18 cellular contexts compared by ENCODE assay signal in the genomic region with DNA sequence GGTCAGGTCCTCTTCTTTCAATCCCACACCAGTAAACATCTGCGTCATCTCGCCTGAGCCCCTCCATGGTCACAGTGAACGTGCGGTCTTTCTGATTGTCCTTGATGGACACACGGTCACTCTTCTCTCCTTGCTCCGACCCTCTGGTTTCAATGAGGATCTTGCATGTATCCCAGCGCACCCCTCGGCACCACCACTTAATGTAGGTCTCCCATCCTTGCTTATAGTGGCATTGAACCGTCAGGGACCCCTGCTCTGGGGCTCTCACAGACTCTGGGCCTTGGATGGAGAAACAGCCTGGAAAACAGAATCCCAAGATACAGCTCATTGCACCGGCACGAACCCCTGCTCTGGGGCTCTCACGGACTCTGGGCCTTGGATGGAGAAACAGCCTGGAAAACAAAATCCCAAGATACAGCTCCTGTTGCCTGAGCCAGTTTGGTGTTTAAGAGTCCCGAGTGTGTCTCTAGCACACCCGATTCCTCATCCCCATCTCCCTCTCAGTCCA. TPM values are rescaled to one million over a fixed set of nuclear protein-coding genes. Genes with fewer than 3 reads are reported as not detected.
"Had no signal": no experiment of that assay in that cellular context is flagged by ENCODE, and none has a peak within 500 bp of the region (broad histone marks: within the 10 kb centered on the region; RNA-seq: fewer than 3 reads in every experiment).

No MANE protein-coding gene starts in this region.

- ATAC-seq: gastroesophageal sphincter; naive thymus-derived CD8-positive, alpha-beta T cell; stimulated activated naive CD8-positive, alpha-beta T cell treated with anti-CD3 and anti-CD28 coated beads, Interleukin-15, Interleukin-2, amounts not matched to agents 100 U/mL and 50 U/mL, for 24 hours had no signal

- H3K9me3 Mint-ChIP-seq: activated naive CD8-positive, alpha-beta T cell treated with anti-CD3 and anti-CD28 coated beads for 36 hours; memory B cell had no signal

- H3K4me3 Mint-ChIP-seq: activated naive CD8-positive, alpha-beta T cell treated with anti-CD3 and anti-CD28 coated beads for 36 hours; brain; memory B cell; naive thymus-derived CD8-positive, alpha-beta T cell; T-helper 2 cell treated with Interferon-gamma antibody and Interleukin-4, amounts not matched to agents 5 μg/mL and 100 μg/mL, for 36 hours had no signal

- H3K27ac Mint-ChIP-seq: activated naive CD8-positive, alpha-beta T cell treated with anti-CD3 and anti-CD28 coated beads for 36 hours; brain; memory B cell; naive thymus-derived CD8-positive, alpha-beta T cell; T-helper 2 cell treated with Interferon-gamma antibody and Interleukin-4, amounts not matched to agents 5 μg/mL and 100 μg/mL, for 36 hours had no signal

- H3K4me1 Mint-ChIP-seq: brain had no signal

- H3K36me3 Mint-ChIP-seq: brain, memory B cell had no signal

- DNase-seq: activated CD4-positive, CD25-positive, alpha-beta regulatory T cell; activated gamma-delta T cell treated with Interleukin-2 at 50 U/mL for 16 hours; activated naive CD8-positive, alpha-beta T cell treated with anti-CD3 and anti-CD28 coated beads for 36 hours; amygdala; stimulated activated CD4-positive, alpha-beta T cell treated with anti-CD3 and anti-CD28 coated beads, Interleukin-4, amount 100 ng/mL, for 1 hour; stimulated activated naive CD8-positive, alpha-beta T cell treated with anti-CD3 and anti-CD28 coated beads, Interleukin-15, Interleukin-2, amounts not matched to agents 100 U/mL and 50 U/mL, for 24 hours; SW 1271 had no signal

RNA-seq across cellular contexts. Expression of gene CD300LB, which starts 5.4 kb away (rescaled TPM):
- total RNA-seq: activated naive CD8-positive, alpha-beta T cell treated with anti-CD3 and anti-CD28 coated beads for 36 hours; dermis microvascular lymphatic vessel endothelial cell; epithelial cell of proximal tubule; naive thymus-derived CD8-positive, alpha-beta T cell; SK-MEL-5; skeletal muscle tissue had no signal

RNA-seq across cellular contexts. Expression of gene CD300C, which starts 20.1 kb away (rescaled TPM):
- total RNA-seq: activated naive CD8-positive, alpha-beta T cell treated with anti-CD3 and anti-CD28 coated beads for 36 hours; dermis microvascular lymphatic vessel endothelial cell; naive thymus-derived CD8-positive, alpha-beta T cell had no signal

RNA-seq across cellular contexts. Expression of gene CD300H, which starts 41.5 kb away (rescaled TPM):
- total RNA-seq: activated naive CD8-positive, alpha-beta T cell treated with anti-CD3 and anti-CD28 coated beads for 36 hours; dermis microvascular lymphatic vessel endothelial cell; epithelial cell of proximal tubule; gastroesophageal sphincter; mucosa of gallbladder; naive thymus-derived CD8-positive, alpha-beta T cell; SK-MEL-5; skeletal muscle tissue; temporal lobe had no signal

RNA-seq across cellular contexts. Expression of gene CD300A, which starts 59.4 kb away (rescaled TPM):
- total RNA-seq: dermis microvascular lymphatic vessel endothelial cell, epithelial cell of proximal tubule, SK-MEL-5 had no signal
